19 cellular contexts compared by ENCODE assay signal in genomic region chr5:5380298-5380697, GRCh38.
"Had no signal": no experiment of that assay in that cellular context is flagged by ENCODE, and none has a peak within 500 bp of the region (broad histone marks: within the 10 kb centered on the region; RNA-seq: fewer than 3 reads in every experiment).

No MANE protein-coding gene starts in this region.

- ATAC-seq: heart right ventricle, left ventricle myocardium superior, natural killer cell, pancreas had no signal

- H3K27ac Mint-ChIP-seq: activated naive CD8-positive, alpha-beta T cell; activated T-helper 1 cell treated with anti-CD3 and anti-CD28 coated beads, Interleukin-12 subunit alpha, Interleukin-12 subunit beta, Interleukin-2, Interleukin-4 antibody, amounts not matched to agents 30 ng/mL and 10 ng/mL and 1 ng/mL, durations not matched to agents 14 hours and 24 hours and 36 hours; immature natural killer cell; natural killer cell; T-helper 1 cell treated with Interleukin-12 subunit alpha and Interleukin-12 subunit beta and Interleukin-4 antibody, amounts not matched to agents 30 μg/mL and 1 μg/mL, for 36 hours had no signal

- H3K27me3 Mint-ChIP-seq: activated naive CD8-positive, alpha-beta T cell had no signal

- FAIRE-seq: frontal cortex, pancreas, urothelium cell line had no signal

- H3K4me3 Mint-ChIP-seq: activated naive CD8-positive, alpha-beta T cell; activated T-helper 1 cell treated with anti-CD3 and anti-CD28 coated beads, Interleukin-12 subunit alpha, Interleukin-12 subunit beta, Interleukin-2, Interleukin-4 antibody, amounts not matched to agents 30 ng/mL and 10 ng/mL and 1 ng/mL, durations not matched to agents 14 hours and 24 hours and 36 hours; central memory CD8-positive, alpha-beta T cell; immature natural killer cell; natural killer cell; T-helper 1 cell treated with Interleukin-12 subunit alpha and Interleukin-12 subunit beta and Interleukin-4 antibody, amounts not matched to agents 30 μg/mL and 1 μg/mL, for 36 hours had no signal

- H3K9me3 Mint-ChIP-seq: activated T-helper 1 cell treated with anti-CD3 and anti-CD28 coated beads, Interleukin-12 subunit alpha, Interleukin-12 subunit beta, Interleukin-2, Interleukin-4 antibody, amounts not matched to agents 30 ng/mL and 10 ng/mL and 1 ng/mL, durations not matched to agents 14 hours and 24 hours and 36 hours; central memory CD8-positive, alpha-beta T cell; immature natural killer cell; natural killer cell; T-helper 1 cell treated with Interleukin-12 subunit alpha and Interleukin-12 subunit beta and Interleukin-4 antibody, amounts not matched to agents 30 μg/mL and 1 μg/mL, for 36 hours had no signal

- H3K36me3 Mint-ChIP-seq: activated naive CD8-positive, alpha-beta T cell; brain; natural killer cell had no signal

- H3K4me1 Mint-ChIP-seq: immature natural killer cell, natural killer cell had no signal

- DNase-seq: activated CD4-positive, alpha-beta T cell treated with anti-CD3 and anti-CD28 coated beads for 1 hour; activated CD4-positive, alpha-beta T cell treated with anti-CD3 and anti-CD28 coated beads, Interleukin-2, amount 50 U/mL, for 48 hours; colonic mucosa; erythroblast; heart right ventricle; immature natural killer cell; left ventricle myocardium superior; mesenchymal stem cell; natural killer cell; pancreas; stimulated activated naive CD4-positive, alpha-beta T cell; tibial artery had no signal
